ENCODE assay signal across 8 cellular contexts in the genomic region with DNA sequence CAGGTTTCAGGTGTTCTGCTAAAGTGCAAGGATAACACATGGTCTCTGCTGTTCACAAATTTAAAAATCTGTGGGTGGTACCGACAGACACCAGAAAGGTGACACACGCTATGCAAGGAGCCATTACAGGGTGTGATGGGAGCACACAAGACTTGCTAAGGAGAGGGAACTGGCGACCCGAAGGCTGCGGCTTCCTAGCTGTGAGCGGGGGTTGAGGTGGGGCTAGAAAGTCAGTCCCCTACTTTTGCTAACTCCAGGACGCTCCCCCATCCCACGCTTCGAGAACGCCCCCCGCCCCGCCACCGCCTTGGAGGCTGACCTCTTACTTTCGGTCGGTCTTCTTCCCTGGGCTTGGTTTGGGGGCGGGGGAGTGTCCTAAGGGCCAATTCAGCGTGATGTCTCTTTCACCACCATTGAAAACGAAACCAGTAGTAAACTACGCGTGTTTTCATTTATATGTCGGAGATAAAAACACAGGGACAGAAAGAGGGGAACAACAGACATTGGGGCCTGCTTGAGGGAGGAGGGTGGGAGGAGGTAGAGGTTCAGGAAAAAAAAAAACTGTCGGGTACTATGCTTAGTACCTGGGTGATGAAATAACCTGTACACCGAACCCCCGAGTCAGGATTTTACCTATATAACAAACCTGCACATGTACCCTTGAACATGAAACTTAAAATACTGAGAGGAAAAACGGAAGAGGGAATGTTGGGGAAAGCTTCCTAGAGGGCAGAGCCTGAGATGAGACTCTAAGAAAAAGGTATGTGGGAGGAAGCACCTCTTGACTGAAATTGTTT. TPM values are rescaled to one million over a fixed set of nuclear protein-coding genes. Genes with fewer than 3 reads are reported as not detected.
DNase-seq lines count a peak whose midpoint lies in the region; ATAC-seq and TF ChIP-seq lines count a peak whose summit lies in the region.

No MANE protein-coding gene starts in this region.

- no peaks in the 10 kb centered on the region for H3K27me3 ChIP-seq in DND-41 (ENCODE audit: insufficient read depth, low read length, poor library complexity)
- no peaks in the 10 kb centered on the region for H3K27me3 ChIP-seq in esophagus squamous epithelium
- no peaks in the 10 kb centered on the region for H3K27me3 ChIP-seq in neuronal stem cell (ENCODE audit: control insufficient read depth in 3 of 3, insufficient read depth in 3 of 3, low read depth in 1 of 3, low read length in 3 of 3)
- no peaks in the 10 kb centered on the region for H3K27me3 ChIP-seq in vagina

- no peaks in the 10 kb centered on the region for H3K9me3 ChIP-seq in DND-41 (ENCODE audit: insufficient read depth, low read length, severe bottlenecking)
- H3K9me3 ChIP-seq in esophagus squamous epithelium: no peaks in the 10 kb centered on the region
- no peaks in the 10 kb centered on the region for H3K9me3 ChIP-seq in neuronal stem cell (replicated peaks in 1 of 2; ENCODE audit: control insufficient read depth in 2 of 2, insufficient read depth in 1 of 2, low read depth in 1 of 2, low read length in 2 of 2)
- no peaks in the 10 kb centered on the region for H3K9me3 ChIP-seq in vagina

- H3K23ac ChIP-seq in neuronal stem cell (ENCODE audit: low read depth, low read length, poor library complexity): no peak overlapping the region

- H3K27ac Mint-ChIP-seq in activated CD4-positive, alpha-beta memory T cell treated with anti-CD3 and anti-CD28 coated beads, Interleukin-2, amount 10 ng/mL, durations not matched to agents 7 days and 5 days: no peak overlapping the region

- peaks cover 39% of the 10 kb centered on the region for H3K4me1 Mint-ChIP-seq in activated CD4-positive, alpha-beta memory T cell treated with anti-CD3 and anti-CD28 coated beads, Interleukin-2, amount 10 ng/mL, durations not matched to agents 7 days and 5 days

- H3K36me3 ChIP-seq in DND-41 (ENCODE audit: insufficient read depth, low read length) (peaks cover 57% of the 10 kb centered on the region), esophagus squamous epithelium (peaks cover 0 to 27% (median 0%) of the 10 kb centered on the region in 3 donors), neuronal stem cell (replicated peaks in 1 of 2; ENCODE audit: control insufficient read depth in 2 of 2, insufficient read depth in 2 of 2, low read length in 2 of 2) (peaks cover 11 to 42% of the 10 kb centered on the region in 2 donors), vagina (no peaks in the 10 kb centered on the region)

- no peak overlapping the region for H4K8ac ChIP-seq in neuronal stem cell (ENCODE audit: low read depth, low read length)

- no peaks in the 10 kb centered on the region for H3K79me1 ChIP-seq in neuronal stem cell (ENCODE audit: low read depth, low read length)

- DNase-seq in DND-41 (peak; percentile 49), LNCaP clone FGC (ENCODE audit: low read depth) (no peak), esophagus squamous epithelium (lab: John Stamatoyannopoulos, UW) (no peak), neuronal stem cell (ENCODE audit: low spot score) (no peak), vagina (ENCODE audit: extremely low spot score in 2 of 2) (no peak), NCI-H2196 (lab: John Stamatoyannopoulos, UW; ENCODE audit: unreplicated experiment) (no peak), NCI-H128 (lab: John Stamatoyannopoulos, UW; ENCODE audit: unreplicated experiment) (no peak)
- DNase-seq in activated CD4-positive, alpha-beta memory T cell treated with anti-CD3 and anti-CD28 coated beads, Interleukin-2, amount 10 ng/mL, durations not matched to agents 7 days and 5 days: peak; percentile 67

- peak overlapping the region; percentile 92 for H3K27ac ChIP-seq in DND-41 (ENCODE audit: low read length)
- H3K27ac ChIP-seq in esophagus squamous epithelium: peak overlapping the region; percentile 96 to 99 (median 98)
- peak overlapping the region; percentile 86 for H3K27ac ChIP-seq in neuronal stem cell (replicated peaks; ENCODE audit: low read length)
- peak overlapping the region; percentile 99 for H3K27ac ChIP-seq in vagina

- POLR2A ChIA-PET in activated CD4-positive, alpha-beta memory T cell treated with anti-CD3 and anti-CD28 coated beads, Interleukin-2, amount 10 ng/mL, durations not matched to agents 7 days and 5 days (lab: Charles Lee): interaction anchor here (0.6 to 5.1 kb wide), 21 partner anchors 8 to 369 kb away, joined by 3 to 62 read pairs (median 12); a partner anchor contains a TSS

- peaks cover 50% of the 10 kb centered on the region for H4K20me1 ChIP-seq in DND-41 (ENCODE audit: insufficient read depth, low read length)

- intact Hi-C loops in esophagus squamous epithelium (cut with DNase I) (no loop called here), vagina (cut with DNase I) (no loop called here)

- H2BK15ac ChIP-seq in neuronal stem cell (ENCODE audit: low read length): no peak overlapping the region

- ATAC-seq in DND-41 (ENCODE audit: insufficient read depth, low read depth): no peak

- H4K91ac ChIP-seq in neuronal stem cell (ENCODE audit: low read depth, low read length, poor library complexity): no peak overlapping the region

- no peak overlapping the region for H2BK12ac ChIP-seq in neuronal stem cell (ENCODE audit: low read length)

- no peak overlapping the region for H3K4ac ChIP-seq in neuronal stem cell (ENCODE audit: low read length)

- CTCF ChIA-PET in activated CD4-positive, alpha-beta memory T cell treated with anti-CD3 and anti-CD28 coated beads, Interleukin-2, amount 10 ng/mL, durations not matched to agents 7 days and 5 days (lab: Charles Lee): interaction anchor here (0.9 to 6.4 kb wide), 4 partner anchors 20 to 41 kb away, joined by 4 to 40 read pairs (median 12); a partner anchor contains a TSS

- no peaks in the 10 kb centered on the region for H3K27me3 Mint-ChIP-seq in activated CD4-positive, alpha-beta memory T cell treated with anti-CD3 and anti-CD28 coated beads, Interleukin-2, amount 10 ng/mL, durations not matched to agents 7 days and 5 days

- no peak overlapping the region for H2BK120ac ChIP-seq in neuronal stem cell (ENCODE audit: low read depth, low read length)

- H2AFZ ChIP-seq in DND-41 (ENCODE audit: low read depth, low read length) (peak overlapping the region; percentile 62), neuronal stem cell (ENCODE audit: low read length) (no peak overlapping the region)

- peaks cover 41% of the 10 kb centered on the region for H3K36me3 Mint-ChIP-seq in activated CD4-positive, alpha-beta memory T cell treated with anti-CD3 and anti-CD28 coated beads, Interleukin-2, amount 10 ng/mL, durations not matched to agents 7 days and 5 days (ENCODE audit: low read depth)

- H3K9me3 Mint-ChIP-seq in activated CD4-positive, alpha-beta memory T cell treated with anti-CD3 and anti-CD28 coated beads, Interleukin-2, amount 10 ng/mL, durations not matched to agents 7 days and 5 days: no peaks in the 10 kb centered on the region

- peak overlapping the region; percentile 84 for H2BK5ac ChIP-seq in neuronal stem cell (ENCODE audit: low read length)

- H3K9ac ChIP-seq in DND-41 (ENCODE audit: low read depth, low read length) (peak overlapping the region; percentile 91), neuronal stem cell (ENCODE audit: low read depth, low read length, poor library complexity) (peak overlapping the region; percentile 80)

- H2AK5ac ChIP-seq in neuronal stem cell (ENCODE audit: low read depth, low read length): no peak overlapping the region

- WGBS in esophagus squamous epithelium, 2 donors: 0 to 1% methylated on average over 14 to 21 of the region's 25 CpGs
- whole genome bisulfite sequencing in neuronal stem cell (ENCODE audit: extremely low coverage in 2 of 2, insufficient read length in 2 of 2, insufficient replicate concordance in 1 of 2), 2 donors: no CpG with 5 or more reads among the region's 25 CpGs

- H3K4me1 ChIP-seq in DND-41 (ENCODE audit: insufficient read depth, low read length) (peaks cover 61% of the 10 kb centered on the region), esophagus squamous epithelium (peaks cover 26 to 53% (median 33%) of the 10 kb centered on the region in 3 donors), neuronal stem cell (ENCODE audit: control insufficient read depth in 2 of 2, insufficient read depth in 1 of 2, low read depth in 1 of 2, low read length in 2 of 2) (peaks cover 18 to 28% of the 10 kb centered on the region in 2 donors), vagina (peaks cover 28% of the 10 kb centered on the region)

- H3K79me2 ChIP-seq in DND-41 (ENCODE audit: insufficient read depth, low read length): peaks cover 77% of the 10 kb centered on the region

- H3K4me3 Mint-ChIP-seq in activated CD4-positive, alpha-beta memory T cell treated with anti-CD3 and anti-CD28 coated beads, Interleukin-2, amount 10 ng/mL, durations not matched to agents 7 days and 5 days: no peak overlapping the region

- H3K4me3 ChIP-seq in DND-41 (ENCODE audit: low read depth in 1 of 2, low read length in 2 of 2) (peak overlapping the region; percentile 79 to 82), LNCaP clone FGC (ENCODE audit: low read depth, low read length) (peak overlapping the region; percentile 75), esophagus squamous epithelium (peak overlapping the region; percentile 53 to 79 (median 64)), neuronal stem cell (ENCODE audit: low read length in 2 of 2) (peak overlapping the region; percentile 56 to 79), vagina (peak overlapping the region; percentile 66 to 72)

- H3K4me2 ChIP-seq in DND-41 (ENCODE audit: insufficient read depth, low read length) (peak overlapping the region; percentile 92), neuronal stem cell (ENCODE audit: insufficient read depth, low read length, poor library complexity, severe bottlenecking) (peak overlapping the region; percentile 93)

- TF ChIP-seq CTCF in DND-41 (IDR thresholded peaks at IDR 0.05; ENCODE audit: borderline replicate concordance, extremely low read depth, low read length, poor library complexity, severe bottlenecking): no peak
- TF ChIP-seq CTCF in LNCaP clone FGC (IDR thresholded peaks at IDR 0.05; ENCODE audit: control insufficient read depth, extremely low read depth, insufficient read depth): no peak
- no peak for TF ChIP-seq CTCF in esophagus squamous epithelium (IDR thresholded peaks at IDR 0.05)
- no peak for TF ChIP-seq CTCF in vagina (IDR thresholded peaks at IDR 0.05)

- H3K14ac ChIP-seq in neuronal stem cell (ENCODE audit: low read length): no peak overlapping the region

- peak in 1 of 4 donors; percentile 33 for TF ChIP-seq POLR2A in esophagus squamous epithelium (IDR thresholded peaks at IDR 0.05)
- no peak for TF ChIP-seq POLR2A in vagina (IDR thresholded peaks at IDR 0.05)

- H3K18ac ChIP-seq in neuronal stem cell (ENCODE audit: low read length): peak overlapping the region; percentile 39

RNA-seq across cellular contexts. Expression of a gene that starts 1.1 kb away (rescaled TPM):
- 100 to 1,000 TPM; 151 to 162 TPM for total RNA-seq in activated CD4-positive, alpha-beta memory T cell treated with anti-CD3 and anti-CD28 coated beads, Interleukin-2, amount 10 ng/mL, durations not matched to agents 7 days and 5 days
- total RNA-seq in esophagus squamous epithelium (10 to 100 TPM; 34.9 to 72.8 (median 55.3) TPM), vagina (30.4 TPM)
- 629 TPM for polyA plus RNA-seq in neuronal stem cell (2013, experiment 1 of 2)
- polyA plus RNA-seq in neuronal stem cell (2013, experiment 2 of 2): 633 TPM

RNA-seq across cellular contexts. Expression of a gene that starts 5.1 kb away (rescaled TPM):
- 10 to 100 TPM; 80.7 to 80.8 TPM for total RNA-seq in activated CD4-positive, alpha-beta memory T cell treated with anti-CD3 and anti-CD28 coated beads, Interleukin-2, amount 10 ng/mL, durations not matched to agents 7 days and 5 days
- total RNA-seq in esophagus squamous epithelium: 10 to 100 TPM; 37.6 to 80.9 (median 65.8) TPM
- polyA plus RNA-seq in neuronal stem cell (2013, experiment 1 of 2): 95.8 TPM
- polyA plus RNA-seq in neuronal stem cell (2013, experiment 2 of 2): 97.1 TPM
- 110 TPM for total RNA-seq in vagina

RNA-seq across cellular contexts. Expression of a gene that starts 7.5 kb away (rescaled TPM):
- total RNA-seq in activated CD4-positive, alpha-beta memory T cell treated with anti-CD3 and anti-CD28 coated beads, Interleukin-2, amount 10 ng/mL, durations not matched to agents 7 days and 5 days: 10 to 100 TPM; 34.7 to 35.1 TPM
- total RNA-seq in esophagus squamous epithelium (10 to 100 TPM; 21.5 to 30.9 (median 29.5) TPM), vagina (20.6 TPM)
- 42.3 TPM for polyA plus RNA-seq in neuronal stem cell (2013, experiment 1 of 2)
- polyA plus RNA-seq in neuronal stem cell (2013, experiment 2 of 2): 41.1 TPM

RNA-seq across cellular contexts. Expression of a gene that starts 14.0 kb away (rescaled TPM):
- total RNA-seq in activated CD4-positive, alpha-beta memory T cell treated with anti-CD3 and anti-CD28 coated beads, Interleukin-2, amount 10 ng/mL, durations not matched to agents 7 days and 5 days: 10 to 100 TPM; 48.7 to 49.7 TPM
- total RNA-seq in esophagus squamous epithelium: 10 to 100 TPM; 14.4 to 18.8 (median 17.5) TPM
- 48.6 TPM for polyA plus RNA-seq in neuronal stem cell (2013, experiment 1 of 2)
- polyA plus RNA-seq in neuronal stem cell (2013, experiment 2 of 2): 48.1 TPM
- 19.2 TPM for total RNA-seq in vagina

RNA-seq across cellular contexts. Expression of a gene that starts 17.8 kb away (rescaled TPM):
- total RNA-seq in activated CD4-positive, alpha-beta memory T cell treated with anti-CD3 and anti-CD28 coated beads, Interleukin-2, amount 10 ng/mL, durations not matched to agents 7 days and 5 days: 1 to 10 TPM in 1 of 2 experiments, under 1 TPM in 1; 0.35 to 1.2 TPM
- total RNA-seq in esophagus squamous epithelium (not detected), vagina (not detected)
- polyA plus RNA-seq in neuronal stem cell (2013, experiment 1 of 2): not detected
- polyA plus RNA-seq in neuronal stem cell (2013, experiment 2 of 2): 0.10 TPM

Comparison
In these comparisons a context has a peak if more than half of its experiments do, and no peak if none do; other contexts are left out.
1. DNase-seq: peak in DND-41 (single experiment) and activated CD4-positive, alpha-beta memory T cell treated with anti-CD3 and anti-CD28 coated beads, Interleukin-2, amount 10 ng/mL, durations not matched to agents 7 days and 5 days (single experiment); none in LNCaP clone FGC (single experiment), esophagus squamous epithelium (single experiment), neuronal stem cell (single experiment), vagina (0 of 2), NCI-H2196 (single experiment) and NCI-H128 (single experiment).
2. Peak in every context shown above with its lines, with median percentiles within 50 percentile points of each other: H3K27ac ChIP-seq and H3K4me3 ChIP-seq.